ENCODE assay signal across 24 cellular contexts in genomic region chr5:112883192-112883591, GRCh38.
"Had no signal": no experiment of that assay in that cellular context is flagged by ENCODE, and none has a peak within 500 bp of the region (broad histone marks: within the 10 kb centered on the region; RNA-seq: fewer than 3 reads in every experiment).

No MANE protein-coding gene starts in this region.

- H3K4me2 ChIP-seq: KMS-11, SK-N-SH had no signal

- DNase-seq: activated CD4-positive, alpha-beta memory T cell treated with anti-CD3 and anti-CD28 coated beads for 36 hours; activated CD4-positive, alpha-beta T cell treated with anti-CD3 and anti-CD28 coated beads, Interleukin-2, amount 10 ng/mL, durations not matched to agents 7 days and 5 days; activated CD4-positive, CD25-positive, alpha-beta regulatory T cell; activated CD8-positive, alpha-beta memory T cell treated with anti-CD3 and anti-CD28 coated beads for 24 hours; activated gamma-delta T cell; activated naive CD4-positive, alpha-beta T cell treated with anti-CD3 and anti-CD28 coated beads, Interleukin-2, amount 10 ng/mL, durations not matched to agents 7 days and 5 days; activated naive CD8-positive, alpha-beta T cell treated with anti-CD3 and anti-CD28 coated beads, Interleukin-2, amount 10 ng/mL, durations not matched to agents 7 days and 5 days; activated T-cell treated with anti-CD3 and anti-CD28 coated beads, Interleukin-2, amount 50 U/mL, for 4 hours; aorta; caudate nucleus; colonic mucosa; MV-4-11; NCI-H1105; NCI-H1436; NCI-H1694 treated with DMSO at 0.1 percent for 48 hours; NCI-H2081; NCI-H446; NCI-H524; SJCRH30; SK-N-SH; T-helper 1 cell had no signal

- H3K4me1 ChIP-seq: breast epithelium, colonic mucosa, SJCRH30 had no signal

- H3K4me3 ChIP-seq: adrenal gland, breast epithelium, colonic mucosa, SJCRH30 had no signal

- H3K27ac ChIP-seq: breast epithelium, colonic mucosa, KMS-11, SJCRH30 had no signal

- ATAC-seq: activated T-cell treated with anti-CD3 and anti-CD28 coated beads, Interleukin-2, amount 50 U/mL, for 4 hours had no signal

- H3K36me3 ChIP-seq: breast epithelium had no signal

- H3K27me3 ChIP-seq: adrenal gland, breast epithelium, colonic mucosa, SJCRH30 had no signal

- H3K9me3 ChIP-seq: adrenal gland, breast epithelium, colonic mucosa, SJCRH30, SK-N-SH had no signal

- H3K9ac ChIP-seq: KMS-11, SK-N-SH had no signal
